Comparison of ENCODE assay signal across 8 cellular contexts in the genomic region with DNA sequence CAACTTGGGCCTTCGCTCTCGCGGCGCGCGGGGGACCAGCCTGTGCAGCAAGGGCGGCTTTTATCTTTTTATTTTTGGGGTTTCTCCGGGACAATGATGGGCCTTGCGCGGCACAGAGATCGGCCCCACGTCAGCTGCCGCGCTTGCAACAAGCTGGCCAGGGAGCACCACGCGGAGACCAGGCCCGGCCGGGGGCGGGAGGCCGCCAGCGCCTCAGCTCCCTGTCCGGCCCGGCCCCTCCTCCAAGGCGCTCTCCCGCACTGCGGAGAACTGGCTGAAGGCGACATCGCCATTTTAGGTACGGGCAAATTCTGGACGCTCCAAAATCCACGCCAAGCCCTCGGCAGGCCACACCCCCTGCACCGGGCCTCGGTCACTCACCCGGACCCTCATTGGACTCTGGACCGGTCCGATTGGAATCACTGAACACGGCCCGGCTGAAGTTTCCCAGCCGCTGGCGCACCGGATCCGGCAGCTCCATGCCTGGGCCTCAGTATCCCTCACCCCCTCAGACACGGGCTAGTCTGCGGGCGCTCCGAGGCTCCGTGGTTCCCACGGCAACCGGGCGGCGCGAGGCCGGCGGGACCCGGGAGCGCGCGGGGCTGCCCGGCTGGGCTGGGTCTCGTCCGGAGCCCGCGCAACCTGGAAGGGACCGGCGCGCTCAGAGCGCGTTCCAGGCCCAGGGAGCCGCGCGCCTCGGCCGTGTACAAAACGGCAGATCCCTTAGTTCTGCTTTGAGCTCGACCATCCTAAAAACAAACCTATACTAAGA. TPM values are rescaled to one million over a fixed set of nuclear protein-coding genes. Genes with fewer than 3 reads are reported as not detected.
A peak's percentile ranks its signal among the peaks of the same experiment; 100 is the strongest.
DNase-seq lines count a peak whose midpoint lies in the region; ATAC-seq, FAIRE-seq and TF ChIP-seq lines count a peak whose summit lies in the region.

A gene with protein sequence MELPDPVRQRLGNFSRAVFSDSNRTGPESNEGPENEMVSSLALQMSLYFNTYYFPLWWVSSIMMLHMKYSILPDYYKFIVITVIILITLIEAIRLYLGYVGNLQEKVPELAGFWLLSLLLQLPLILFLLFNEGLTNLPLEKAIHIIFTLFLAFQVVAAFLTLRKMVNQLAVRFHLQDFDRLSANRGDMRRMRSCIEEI (minus strand): TSS at position 547 of the 772 bp plus-strand sequence. CDS start 66 bp downstream, at position 481.

- H3K9me1 ChIP-seq in keratinocyte (ENCODE audit: control insufficient read depth, extremely low read depth, insufficient read depth, low read length): no peaks in the 10 kb centered on the region

- H3F3A ChIP-seq in smooth muscle cell (ENCODE audit: low read depth): peaks cover 8% of the 10 kb centered on the region

- no peaks in the 10 kb centered on the region for H3K79me2 ChIP-seq in keratinocyte (ENCODE audit: control insufficient read depth, insufficient read depth, low read length)
- no peaks in the 10 kb centered on the region for H3K79me2 ChIP-seq in smooth muscle cell (ENCODE audit: low read depth)

- no peak for TF ChIP-seq CTCF in choroid plexus epithelial cell (conservative IDR thresholded peaks at IDR 0.05; ENCODE audit: low read depth, low read length)
- no peak for TF ChIP-seq CTCF in keratinocyte (optimal IDR thresholded peaks at IDR 0.05 in 1 of 3, IDR thresholded peaks at IDR 0.05 in 1 of 3, conservative IDR thresholded peaks at IDR 0.05 in 1 of 3; ENCODE audit: extremely low read depth in 1 of 3, insufficient read depth in 2 of 3, low read length in 3 of 3)
- no peak for TF ChIP-seq CTCF in smooth muscle cell (IDR thresholded peaks at IDR 0.05; ENCODE audit: borderline replicate concordance, insufficient read depth, poor library complexity, severe bottlenecking)

- H3K4me3 ChIP-seq in choroid plexus epithelial cell (ENCODE audit: low read depth, low read length) (peak within 1 kb of the TSS; percentile 80), keratinocyte (ENCODE audit: control insufficient read depth in 2 of 3, extremely low read depth in 1 of 3, insufficient read depth in 2 of 3, low read depth in 1 of 3, low read length in 3 of 3) (peak within 1 kb of the TSS; percentile 49 to 84 (median 83)), smooth muscle cell (peak within 1 kb of the TSS; percentile 79)

- no peaks in the 10 kb centered on the region for H3K9me3 ChIP-seq in keratinocyte (ENCODE audit: control insufficient read depth, low read depth, low read length)
- H3K9me3 ChIP-seq in smooth muscle cell (replicated peaks; ENCODE audit: low read depth): no peaks in the 10 kb centered on the region

- H3K4me1 ChIP-seq in keratinocyte (ENCODE audit: control insufficient read depth, extremely low read depth, insufficient read depth, low read length) (peaks cover 6% of the 10 kb centered on the region), smooth muscle cell (ENCODE audit: low read depth) (peaks cover 10% of the 10 kb centered on the region)

- in situ Hi-C loops in ACHN (cut with HindIII; ENCODE audit: low pct_ligation_motif_present, low pct_unique_long_range_greater_than_20kb, low sequenced_read_pairs): no loop called here

- H3K36me3 ChIP-seq in keratinocyte (ENCODE audit: control insufficient read depth in 2 of 2, extremely low read depth in 1 of 2, insufficient read depth in 2 of 2, low read length in 2 of 2) (no peaks in the 10 kb centered on the region), smooth muscle cell (ENCODE audit: low read depth) (no peaks in the 10 kb centered on the region)

- FAIRE-seq in keratinocyte (lab: Jason Lieb, UNC): peak; percentile 17

- peak within 1 kb of the TSS; percentile 96 for H3K4me2 ChIP-seq in keratinocyte (ENCODE audit: control insufficient read depth, extremely low read depth, insufficient read depth, low read depth, low read length)
- H3K4me2 ChIP-seq in smooth muscle cell: peak within 1 kb of the TSS; percentile 91

- ATAC-seq in GM18499 (IDR thresholded peaks at IDR 0.05; ENCODE audit: insufficient read depth, unreplicated experiment) (peak; percentile 48), HG02852 (IDR thresholded peaks at IDR 0.05; ENCODE audit: unreplicated experiment) (peak; percentile 86)

- H2AFZ ChIP-seq in keratinocyte (ENCODE audit: control insufficient read depth, low read length): peak within 1 kb of the TSS; percentile 97
- H2AFZ ChIP-seq in smooth muscle cell (ENCODE audit: low read depth): peak within 1 kb of the TSS; percentile 98

- no peaks in the 10 kb centered on the region for H4K20me1 ChIP-seq in keratinocyte (ENCODE audit: control insufficient read depth, extremely low read depth, insufficient read depth, low read length)
- no peaks in the 10 kb centered on the region for H4K20me1 ChIP-seq in smooth muscle cell (ENCODE audit: low read depth)

- H3K27me3 ChIP-seq in keratinocyte (ENCODE audit: control insufficient read depth, extremely low read depth, insufficient read depth, low read length) (no peaks in the 10 kb centered on the region), smooth muscle cell (ENCODE audit: low read depth) (no peaks in the 10 kb centered on the region)

- DNase-seq in ACHN (peak; percentile 88), NCI-H1436 (lab: John Stamatoyannopoulos, UW) (peak; percentile 65), SW 1271 (lab: John Stamatoyannopoulos, UW) (peak; percentile 67 to 83), choroid plexus epithelial cell (ENCODE audit: low read depth) (peak; percentile 93), keratinocyte (ENCODE audit: low read depth, low spot score) (no peak), smooth muscle cell (lab: John Stamatoyannopoulos, UW; ENCODE audit: unreplicated experiment) (peak; percentile 73)

- peak within 1 kb of the TSS; percentile 94 for H3K27ac ChIP-seq in keratinocyte (ENCODE audit: control insufficient read depth, insufficient read depth, low read length)
- peak within 1 kb of the TSS; percentile 69 for H3K27ac ChIP-seq in smooth muscle cell (ENCODE audit: low read depth)

- WGBS in smooth muscle cell (ENCODE audit: low lambda C conversion rate): 1% methylated on average over 74 of the region's 76 CpGs

- dilution Hi-C loops in keratinocyte (cut with MboI; ENCODE audit: extremely low pct_ligation_motif_present, low sequenced_read_pairs): no loop called here

- H3K9ac ChIP-seq in keratinocyte (ENCODE audit: control insufficient read depth, extremely low read depth, insufficient read depth, low read length) (peak within 1 kb of the TSS; percentile 90), smooth muscle cell (ENCODE audit: low read depth) (peak within 1 kb of the TSS; percentile 74)

RNA-seq across cellular contexts. Expression of the gene that starts here (rescaled TPM):
- polyA plus RNA-seq in keratinocyte (3.3 to 5.1 TPM (median 4.1 TPM) in 3 replicates), smooth muscle cell (3.6 and 6.1 TPM in 2 replicates)
- polyA plus RNA-seq in keratinocyte (2011; ENCODE audit: low read depth): 0.97 TPM
- 2.5 and 4.3 TPM in 2 replicates for polyA plus RNA-seq in keratinocyte (2011; cell fraction: cytosol; rRNA removed)
- polyA plus RNA-seq in keratinocyte (2011; cell fraction: nucleus; rRNA removed): 4.3 and 5.8 TPM in 2 replicates
- polyA plus RNA-seq in keratinocyte (2012; ENCODE audit: low replicate concordance): 0.83 and 3.3 TPM in 2 replicates
- polyA minus RNA-seq in keratinocyte: 0.96 to 1.3 TPM in 2 of 3 replicates, not detected in the other
- not detected for polyA minus RNA-seq in keratinocyte (2011; cell fraction: cytosol; rRNA and poly(A)+ RNA removed)
- polyA minus RNA-seq in keratinocyte (2011; cell fraction: nucleus; rRNA and poly(A)+ RNA removed): 1.3 and 1.6 TPM in 2 replicates
- 1.7 and 4.0 TPM in 2 replicates for total RNA-seq in smooth muscle cell
